In the genomic region with DNA sequence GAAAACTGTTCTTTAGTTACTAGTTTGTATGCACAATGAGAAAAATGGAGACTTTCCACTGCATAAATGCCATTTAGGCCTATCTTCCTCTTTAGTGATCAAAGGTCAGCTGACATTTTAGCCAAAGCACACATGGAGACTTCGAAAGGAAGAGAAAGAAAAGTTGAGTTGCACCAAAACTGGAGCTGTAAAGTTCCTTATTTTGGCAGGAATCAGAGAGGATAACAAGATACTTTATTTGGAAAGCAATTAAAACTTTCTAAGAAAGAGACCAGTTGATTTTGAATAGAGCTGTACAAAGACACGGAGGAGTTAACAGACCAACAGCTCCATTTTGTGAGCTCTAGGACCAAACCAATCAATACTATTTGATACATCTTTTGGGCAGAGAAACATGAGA, we compare ENCODE assay signal across 21 cellular contexts. TPM values are rescaled to one million over a fixed set of nuclear protein-coding genes. Genes with fewer than 3 reads are reported as not detected.
DNase-seq lines count a peak whose midpoint lies in the region; ATAC-seq and TF ChIP-seq lines count a peak whose summit lies in the region.
"Had no signal": no experiment of that assay in that cellular context is flagged by ENCODE, and none has a peak within 500 bp of the region (broad histone marks: within the 10 kb centered on the region; RNA-seq: fewer than 3 reads in every experiment).

No MANE protein-coding gene starts in this region.

- no peaks in the 10 kb centered on the region for H3K27me3 Mint-ChIP-seq in Calu3 (ENCODE audit: unreplicated experiment)
- H3K27me3 Mint-ChIP-seq: CD8-positive, alpha-beta memory T cell had no signal

- peaks cover 5% of the 10 kb centered on the region for H3K36me3 Mint-ChIP-seq in Calu3 (ENCODE audit: insufficient read depth, unreplicated experiment)

- no TSS peak for BruUV-seq in Calu3 (replicated peaks; lab: Mats Ljungman, UMichigan)

- TF ChIP-seq CTCF in osteoblast (IDR thresholded peaks at IDR 0.05; ENCODE audit: extremely low read depth, low read depth, low read length) (no peak), Calu3 (IDR thresholded peaks at IDR 0.05; ENCODE audit: unreplicated experiment) (no peak)

- no peak overlapping the region for H3K4me3 Mint-ChIP-seq in Calu3 (ENCODE audit: low read depth, unreplicated experiment)
- H3K4me3 Mint-ChIP-seq: CD8-positive, alpha-beta memory T cell; H9 had no signal

- no peak overlapping the region for H2AFZ ChIP-seq in osteoblast (ENCODE audit: low read length)

- H3K4me3 ChIP-seq in osteoblast (ENCODE audit: insufficient read depth, low read length): no peak overlapping the region
- H3K4me3 ChIP-seq: A549, BLaER1 had no signal

- no peaks in the 10 kb centered on the region for H3K9me3 Mint-ChIP-seq in Calu3 (ENCODE audit: low read depth, unreplicated experiment)
- H3K9me3 Mint-ChIP-seq: CD8-positive, alpha-beta memory T cell; H9 had no signal

- peaks cover 38% of the 10 kb centered on the region for H3K36me3 ChIP-seq in osteoblast (ENCODE audit: insufficient read depth, low read length)
- H3K36me3 ChIP-seq: BLaER1 had no signal

- H3K4me1 Mint-ChIP-seq in Calu3 (ENCODE audit: low read depth, unreplicated experiment): no peaks in the 10 kb centered on the region
- H3K4me1 Mint-ChIP-seq: H9 had no signal

- ATAC-seq in left colon: peak; percentile 33
- no peak for ATAC-seq in HG03342 (IDR thresholded peaks at IDR 0.05; ENCODE audit: unreplicated experiment)
- ATAC-seq: A549, PC-3 had no signal

- CTCF ChIA-PET in Calu3 (lab: Charles Lee): no interaction called here

- no peaks in the 10 kb centered on the region for H4K20me1 ChIP-seq in osteoblast (ENCODE audit: insufficient read depth, low read length)
- H4K20me1 ChIP-seq: BLaER1 had no signal

- intact Hi-C loops in left colon (cut with DNase I, micrococcal nuclease) (no loop called here), Calu3 (cut with micrococcal nuclease; ENCODE audit: unreplicated experiment) (no loop called here)

- DNase-seq in CD1c-positive myeloid dendritic cell (ENCODE audit: extremely low spot score): peak; percentile 54
- peak; percentile 47 for DNase-seq in OCI-M1 (lab: John Stamatoyannopoulos, UW)
- no peak for DNase-seq in left colon
- no peak for DNase-seq in osteoblast (ENCODE audit: insufficient read length, low spot score, missing footprints)
- DNase-seq in Calu3: no peak
- no peak for DNase-seq in NCI-H345 treated with DMSO at 0.1 percent for 48 hours (lab: John Stamatoyannopoulos, UW; ENCODE audit: unreplicated experiment)
- DNase-seq: CD8-positive, alpha-beta memory T cell; DND-41; H9; NCI-H1417; NCI-H187; NCI-H2107; NCI-H510A treated with DMSO at 0.1 percent for 48 hours; NCI-H774; PC-3; RPMI8226; SHP77 treated with DMSO at 0.1 percent for 48 hours; SK-N-SH had no signal

- H3K27ac ChIP-seq in osteoblast (ENCODE audit: low read depth, low read length): peak overlapping the region; percentile 17
- H3K27ac ChIP-seq: A549, BLaER1 had no signal

- H3K27ac Mint-ChIP-seq in Calu3 (ENCODE audit: unreplicated experiment): no peak overlapping the region
- H3K27ac Mint-ChIP-seq: CD8-positive, alpha-beta memory T cell; H9 had no signal

- no peak overlapping the region for H3K4me2 ChIP-seq in osteoblast (ENCODE audit: insufficient read depth, low read length)
- H3K4me2 ChIP-seq: A549, BLaER1, SK-N-SH had no signal

- H3K27me3 ChIP-seq in osteoblast (ENCODE audit: insufficient read depth, low read length): no peaks in the 10 kb centered on the region
- H3K27me3 ChIP-seq: BLaER1 had no signal

- peaks cover 54% of the 10 kb centered on the region for H3K79me2 ChIP-seq in osteoblast (ENCODE audit: insufficient read depth, low read length)

- peaks cover 39% of the 10 kb centered on the region for H3K4me1 ChIP-seq in osteoblast (ENCODE audit: insufficient read depth, low read length)
- H3K4me1 ChIP-seq: A549, BLaER1 had no signal

- no peaks in the 10 kb centered on the region for H3K9me3 ChIP-seq in osteoblast (ENCODE audit: low read depth, low read length)
- H3K9me3 ChIP-seq: A549, BLaER1, SK-N-SH had no signal

RNA-seq across cellular contexts. Expression of gene ENTPD7, which starts 14.2 kb away (rescaled TPM):
- 10 to 100 TPM; 20.2 to 21.5 TPM for total RNA-seq in left colon
- 33.3 and 35.5 TPM in 2 replicates for total RNA-seq in osteoblast
- 6.3 and 7.4 TPM in 2 replicates for total RNA-seq in Calu3 (2022)

RNA-seq across cellular contexts. Expression of gene SLC25A28, which starts 53.3 kb away (rescaled TPM):
- total RNA-seq in left colon (10 to 100 TPM; 28.8 to 35.7 TPM), osteoblast (16.2 and 16.3 TPM in 2 replicates), Calu3 (2022) (24.2 and 28.3 TPM in 2 replicates)

RNA-seq across cellular contexts. Expression of gene COX15, which starts 58.4 kb away (rescaled TPM):
- total RNA-seq in left colon (10 to 100 TPM; 41.4 to 43.5 TPM), osteoblast (34.5 and 36.9 TPM in 2 replicates), Calu3 (2022) (35.3 and 41.0 TPM in 2 replicates)

RNA-seq across cellular contexts. Expression of gene CUTC, which starts 58.5 kb away (rescaled TPM):
- 10 to 100 TPM; 10.1 to 13.7 TPM for total RNA-seq in left colon
- 11.8 and 13.8 TPM in 2 replicates for total RNA-seq in osteoblast
- 9.3 and 9.6 TPM in 2 replicates for total RNA-seq in Calu3 (2022)

Comparison
In these comparisons a context has a peak if more than half of its experiments do, and no peak if none do; other contexts are left out.
1. DNase-seq: peak in CD1c-positive myeloid dendritic cell (single experiment) and OCI-M1 (single experiment); none in left colon (0 of 2), osteoblast (single experiment), Calu3 (single experiment) and NCI-H345 treated with DMSO at 0.1 percent for 48 hours (single experiment).